Comparison of ENCODE assay signal across 8 cellular contexts in the genomic region with DNA sequence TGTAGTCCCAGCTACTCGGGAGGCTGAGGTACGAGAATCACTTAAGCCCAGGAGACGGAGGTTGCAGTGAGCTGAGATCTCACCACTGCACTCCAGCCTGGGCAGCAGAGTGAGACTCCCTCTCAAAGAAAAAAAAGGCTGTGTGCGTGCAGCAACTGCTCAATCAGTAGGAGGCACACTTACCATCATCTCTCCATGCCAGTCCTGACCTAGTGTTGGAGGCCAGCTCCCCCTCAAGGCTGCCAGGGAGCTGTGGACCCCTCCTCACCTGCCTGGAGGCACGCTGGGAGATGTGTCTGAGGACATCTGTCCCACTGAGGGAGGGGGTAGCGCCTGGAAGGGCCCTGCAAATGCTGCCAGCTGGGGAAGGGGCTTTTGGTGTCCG. TPM values are rescaled to one million over a fixed set of nuclear protein-coding genes. Genes with fewer than 3 reads are reported as not detected.
DNase-seq lines count a peak whose midpoint lies in the region; ATAC-seq and TF ChIP-seq lines count a peak whose summit lies in the region.

No MANE protein-coding gene starts in this region.

- H3K36me3 ChIP-seq in adrenal gland (replicated peaks in 1 of 2) (no peaks in the 10 kb centered on the region), brain microvascular endothelial cell (replicated peaks) (no peaks in the 10 kb centered on the region)

- 69 to 86% (median 79%) methylated on average over 5 to 7 of the region's 7 CpGs for WGBS in adrenal gland, 4 donors

- no peak for TF ChIP-seq POLR2A in adrenal gland (IDR thresholded peaks at IDR 0.05)

- DNase-seq in CD1c-positive myeloid dendritic cell (ENCODE audit: extremely low spot score) (peak; percentile 28), adrenal gland (no peak), naive B cell (no peak), T1000 (lab: John Stamatoyannopoulos, UW) (no peak), NCI-H1105 (lab: John Stamatoyannopoulos, UW) (no peak), brain microvascular endothelial cell (no peak), dedifferentiated amniotic fluid mesenchymal stem cell (ENCODE audit: extremely low spot score) (no peak)

- H3K9me3 Mint-ChIP-seq in naive B cell, result no peaks in the 10 kb centered on the region

- H3K4me3 Mint-ChIP-seq in naive B cell, result peak overlapping the region; percentile 80 to 97 (median 92)

- H3K4me1 Mint-ChIP-seq in naive B cell, result peaks cover 69 to 87% (median 85%) of the 10 kb centered on the region in 3 donors

- TF ChIP-seq CTCF in adrenal gland (IDR thresholded peaks at IDR 0.05), result no peak
- no peak for TF ChIP-seq CTCF in brain microvascular endothelial cell (IDR thresholded peaks at IDR 0.05; ENCODE audit: low read depth, low read length, missing control alignments)

- peak overlapping the region in 5 of 6 donors; percentile 92 to 100 (median 98) for H3K27ac Mint-ChIP-seq in naive B cell

- H3K27me3 ChIP-seq in adrenal gland (no peaks in the 10 kb centered on the region), brain microvascular endothelial cell (replicated peaks) (no peaks in the 10 kb centered on the region)

- no peaks in the 10 kb centered on the region for H3K9me3 ChIP-seq in adrenal gland (replicated peaks in 1 of 3)

- H3K27ac ChIP-seq in adrenal gland, result peak overlapping the region; percentile 65 to 87 (median 86)
- no peak overlapping the region for H3K27ac ChIP-seq in brain microvascular endothelial cell

- H3K4me3 ChIP-seq in adrenal gland (peak overlapping the region in 1 of 4 donors; percentile 25), brain microvascular endothelial cell (ENCODE audit: low read depth, low read length) (no peak overlapping the region)

- H3K27me3 Mint-ChIP-seq in naive B cell, result no peaks in the 10 kb centered on the region

- ATAC-seq in HG03457 (IDR thresholded peaks at IDR 0.05; ENCODE audit: unreplicated experiment) (peak; percentile 0), naive B cell (ENCODE audit: low read depth in 2 of 2) (no peak)

- in situ Hi-C loops in brain microvascular endothelial cell (cut with HindIII; ENCODE audit: low pct_ligation_motif_present, low sequenced_read_pairs), result no loop called here

- intact Hi-C loops in adrenal gland (cut with DNase I), result no loop called here

- no peaks in the 10 kb centered on the region for H3K36me3 Mint-ChIP-seq in naive B cell

- peaks cover 9 to 37% of the 10 kb centered on the region in 2 donors for H3K4me1 ChIP-seq in adrenal gland (replicated peaks in 1 of 2)

RNA-seq across cellular contexts. Expression of a gene that starts 11.9 kb away (rescaled TPM):
- total RNA-seq in adrenal gland, result 10 to 100 TPM; 37.7 to 50.5 (median 40.1) TPM
- 10 to 100 TPM; 17.1 to 45.8 (median 28.4) TPM for polyA plus RNA-seq in adrenal gland
- polyA plus RNA-seq in naive B cell (ENCODE audit: low read depth in 6 of 6), result 100 to 1,000 TPM; 111 to 146 (median 126) TPM
